Comparison of ENCODE assay signal across 1 cellular context in genomic region chr1:161621181-161622000, GRCh38.
A peak's percentile ranks its signal among the peaks of the same experiment; 100 is the strongest.
TF ChIP-seq lines count a peak whose summit lies in the region.

No MANE protein-coding gene starts in this region.

TF ChIP-seq in GM12878, 131 proteins besides CTCF, POLR2A, EP300 and RAD21 (continued from another document):
- TF ChIP-seq ZBTB40 (IDR thresholded peaks at IDR 0.05; ENCODE audit: borderline replicate concordance), result peak; percentile 75; the same call in 1 of the 2 replicates
- peak; percentile 48; the same call in 1 of the 2 replicates for TF ChIP-seq HSF1 (IDR thresholded peaks at IDR 0.05; ENCODE audit: low read depth, low read length)
- TF ChIP-seq SMARCA5 (IDR thresholded peaks at IDR 0.05), result peak; percentile 81; the same call in 1 of the 2 replicates
- peak; percentile 52; the same call in 1 of the 2 replicates for TF ChIP-seq ZBED1 (IDR thresholded peaks at IDR 0.05; ENCODE audit: borderline replicate concordance)
- peak; percentile 70 for TF ChIP-seq SKIL (IDR thresholded peaks at IDR 0.05; ENCODE audit: low read depth, poor library complexity, severe bottlenecking)
- peak; percentile 87 for TF ChIP-seq ZSCAN29 (IDR thresholded peaks at IDR 0.05)
- TF ChIP-seq CREB1 (IDR thresholded peaks at IDR 0.05; ENCODE audit: low read depth), result peak; percentile 74
- TF ChIP-seq MTA3 (IDR thresholded peaks at IDR 0.05; ENCODE audit: borderline replicate concordance, low read length), result peak; percentile 40; the same call in 1 of the 2 replicates
- peak; percentile 66 to 72; a peak in 3 of 4 replicates for TF ChIP-seq IKZF2 (IDR thresholded peaks at IDR 0.05)
- TF ChIP-seq RELA (IDR thresholded peaks at IDR 0.05; ENCODE audit: borderline replicate concordance, partially characterized antibody), result peak; percentile 35
- TF ChIP-seq ZNF24 (IDR thresholded peaks at IDR 0.05), result peak; percentile 99
- TF ChIP-seq BHLHE40 (IDR thresholded peaks at IDR 0.05; ENCODE audit: borderline replicate concordance in 1 of 2, low read depth in 2 of 2, low read length in 1 of 2), result peak in 1 of 2 experiments; percentile 12; a peak in 1 of 4 replicates
- peak; percentile 29; the same call in 1 of the 2 replicates for TF ChIP-seq RB1 (IDR thresholded peaks at IDR 0.05; ENCODE audit: borderline replicate concordance)
- peak; percentile 61; the same call in 1 of the 2 replicates for TF ChIP-seq NBN (IDR thresholded peaks at IDR 0.05)
- TF ChIP-seq PKNOX1 (IDR thresholded peaks at IDR 0.05), result 0 out of 2 replicates have a peak, but pooled peaks have one; percentile 8
- peak; percentile 52; the same call in 1 of the 2 replicates for TF ChIP-seq GABPA (IDR thresholded peaks at IDR 0.05; ENCODE audit: low read depth)
- 0 out of 2 replicates have a peak, but pooled peaks have one; percentile 36 for TF ChIP-seq MTA2 (IDR thresholded peaks at IDR 0.05; ENCODE audit: low read depth)
- peak; percentile 94 for TF ChIP-seq SREBF2 (IDR thresholded peaks at IDR 0.05; ENCODE audit: low read length)
- peak; percentile 59; the same call in 1 of the 2 replicates for TF ChIP-seq MLLT1 (IDR thresholded peaks at IDR 0.05)
- TF ChIP-seq TBL1XR1 (IDR thresholded peaks at IDR 0.05; ENCODE audit: low read depth, low read length), result peak; percentile 75; the same call in 1 of the 2 replicates
- TF ChIP-seq EED (IDR thresholded peaks at IDR 0.05; ENCODE audit: low read depth), result 0 out of 2 replicates have a peak, but pooled peaks have one; percentile 5
- TF ChIP-seq TARDBP (IDR thresholded peaks at IDR 0.05; ENCODE audit: borderline replicate concordance), result peak; percentile 98
- peak; percentile 52; the same call in 1 of the 2 replicates for TF ChIP-seq ATF2 (IDR thresholded peaks at IDR 0.05; ENCODE audit: low read length)
- peak; percentile 64 for TF ChIP-seq ATF7 (IDR thresholded peaks at IDR 0.05; ENCODE audit: low read depth)
- TF ChIP-seq RUNX3 (IDR thresholded peaks at IDR 0.05; ENCODE audit: low read length), result peak; percentile 63
- TF ChIP-seq YY1 (IDR thresholded peaks at IDR 0.05; ENCODE audit: low read depth, low read length), result peak; percentile 65
- 0 out of 2 replicates have a peak, but pooled peaks have one; percentile 39 for TF ChIP-seq ASH2L (IDR thresholded peaks at IDR 0.05; ENCODE audit: borderline replicate concordance, low read depth)
- TF ChIP-seq RELB (IDR thresholded peaks at IDR 0.05; ENCODE audit: low read depth), result 0 out of 2 replicates have a peak, but pooled peaks have one; percentile 51
